ENCODE assay signal across 18 cellular contexts in genomic region chr11:66414120-66414934, GRCh38. TPM values are rescaled to one million over a fixed set of nuclear protein-coding genes. Genes with fewer than 3 reads are reported as not detected.
"Had no signal": no experiment of that assay in that cellular context is flagged by ENCODE, and none has a peak within 500 bp of the region (broad histone marks: within the 10 kb centered on the region; RNA-seq: fewer than 3 reads in every experiment).

No MANE protein-coding gene starts in this region.

- H3K27ac Mint-ChIP-seq: activated CD4-positive, alpha-beta memory T cell treated with anti-CD3 and anti-CD28 coated beads, Interleukin-2, amount 10 ng/mL, durations not matched to agents 7 days and 5 days; activated naive CD4-positive, alpha-beta T cell treated with anti-CD3 and anti-CD28 coated beads, Interleukin-2, amount 10 ng/mL, durations not matched to agents 7 days and 5 days; activated T-cell treated with anti-CD3 and anti-CD28 coated beads, Interleukin-2, amount 50 U/mL, for 24 hours; nephron; progenitor cell of endocrine pancreas; stimulated activated memory B cell treated with anti-CD40 and anti-IgM and Interleukin-4, amounts not matched to agents 10 μg/mL and 1 μg/mL and 100 μg/mL, for 72 hours had no signal

- H3K36me3 Mint-ChIP-seq: stimulated activated memory B cell treated with anti-CD40 and anti-IgM and Interleukin-4, amounts not matched to agents 10 μg/mL and 1 μg/mL and 100 μg/mL, for 72 hours had no signal

- H3K4me3 ChIP-seq: cardiac muscle cell, esophagus muscularis mucosa, right atrium auricular region, thyroid gland had no signal

- H3K27me3 ChIP-seq: right atrium auricular region, thyroid gland had no signal

- DNase-seq: activated CD4-positive, alpha-beta memory T cell treated with anti-CD3 and anti-CD28 coated beads, Interleukin-2, amount 10 ng/mL, durations not matched to agents 7 days and 5 days; activated CD4-positive, alpha-beta T cell treated with anti-CD3 and anti-CD28 coated beads for 4 hours; activated naive CD4-positive, alpha-beta T cell treated with anti-CD3 and anti-CD28 coated beads, Interleukin-2, amount 10 ng/mL, durations not matched to agents 7 days and 5 days; activated T-cell treated with anti-CD3 and anti-CD28 coated beads, Interleukin-2, amount 50 U/mL, for 24 hours; hippocampal formation; mesenchymal stem cell; stimulated activated CD4-positive, alpha-beta T cell treated with anti-CD3 and anti-CD28 coated beads, Interleukin-2, amount 100 ng/mL, for 48 hours; T-helper 2 cell; thyroid gland had no signal

- H3K4me3 Mint-ChIP-seq: activated CD4-positive, alpha-beta memory T cell treated with anti-CD3 and anti-CD28 coated beads, Interleukin-2, amount 10 ng/mL, durations not matched to agents 7 days and 5 days; activated naive CD4-positive, alpha-beta T cell treated with anti-CD3 and anti-CD28 coated beads, Interleukin-2, amount 10 ng/mL, durations not matched to agents 7 days and 5 days; activated T-cell treated with anti-CD3 and anti-CD28 coated beads, Interleukin-2, amount 50 U/mL, for 24 hours; nephron; stimulated activated memory B cell treated with anti-CD40 and anti-IgM and Interleukin-4, amounts not matched to agents 10 μg/mL and 1 μg/mL and 100 μg/mL, for 72 hours had no signal

- H3K9me3 Mint-ChIP-seq: stimulated activated memory B cell treated with anti-CD40 and anti-IgM and Interleukin-4, amounts not matched to agents 10 μg/mL and 1 μg/mL and 100 μg/mL, for 72 hours had no signal

- H3K36me3 ChIP-seq: cardiac muscle cell, right atrium auricular region, thyroid gland had no signal

- H3K27ac ChIP-seq: cardiac muscle cell, right atrium auricular region, thyroid gland had no signal

- H3K9me3 ChIP-seq: esophagus muscularis mucosa, right atrium auricular region, thyroid gland had no signal

- ATAC-seq: stimulated activated memory B cell treated with anti-CD40 and anti-IgM and Interleukin-4, amounts not matched to agents 10 μg/mL and 1 μg/mL and 100 μg/mL, for 72 hours had no signal

RNA-seq across cellular contexts. Expression of gene NPAS4, which starts 6.5 kb away (rescaled TPM):
- total RNA-seq: glomerular endothelial cell, kidney epithelial cell, liver, progenitor cell of endocrine pancreas, thyroid gland had no signal
